ENCODE assay signal across 11 cellular contexts in genomic region chr7:106384373-106384772, GRCh38.
"Had no signal": no experiment of that assay in that cellular context is flagged by ENCODE, and none has a peak within 500 bp of the region (broad histone marks: within the 10 kb centered on the region; RNA-seq: fewer than 3 reads in every experiment).

No MANE protein-coding gene starts in this region.

- ATAC-seq: activated CD4-positive, CD25-positive, alpha-beta regulatory T cell treated with anti-CD3 and anti-CD28 coated beads, Interleukin-2, amount 50 U/mL, for 24 hours; left lobe of liver; sciatic nerve had no signal

- H3K4me3 Mint-ChIP-seq: activated naive CD4-positive, alpha-beta T cell treated with anti-CD3 and anti-CD28 coated beads, Interleukin-2, amount 10 ng/mL, durations not matched to agents 7 days and 5 days had no signal

- H3K4me1 Mint-ChIP-seq: activated naive CD4-positive, alpha-beta T cell treated with anti-CD3 and anti-CD28 coated beads, Interleukin-2, amount 10 ng/mL, durations not matched to agents 7 days and 5 days had no signal

- DNase-seq: activated CD4-positive, alpha-beta T cell treated with anti-CD3 and anti-CD28 coated beads, Interleukin-2, amount 50 U/mL, for 4 hours; activated naive CD4-positive, alpha-beta T cell treated with anti-CD3 and anti-CD28 coated beads, Interleukin-2, amount 10 ng/mL, durations not matched to agents 7 days and 5 days; activated T-cell treated with anti-CD3 and anti-CD28 coated beads for 4 hours; hippocampal formation; midbrain; SW 1271 had no signal

- H3K27ac Mint-ChIP-seq: activated naive CD4-positive, alpha-beta T cell treated with anti-CD3 and anti-CD28 coated beads, Interleukin-2, amount 10 ng/mL, durations not matched to agents 7 days and 5 days; activated T-helper 2 cell treated with anti-CD3 and anti-CD28 coated beads, Interferon-gamma antibody, Interleukin-2, Interleukin-4, amounts not matched to agents 10 μg/mL and 5 μg/mL and 100 μg/mL, durations not matched to agents 14 hours and 24 hours and 36 hours had no signal

- H3K9me3 Mint-ChIP-seq: activated naive CD4-positive, alpha-beta T cell treated with anti-CD3 and anti-CD28 coated beads, Interleukin-2, amount 10 ng/mL, durations not matched to agents 7 days and 5 days; activated T-helper 2 cell treated with anti-CD3 and anti-CD28 coated beads, Interferon-gamma antibody, Interleukin-2, Interleukin-4, amounts not matched to agents 10 μg/mL and 5 μg/mL and 100 μg/mL, durations not matched to agents 14 hours and 24 hours and 36 hours had no signal

- H3K27ac ChIP-seq: esophagus muscularis mucosa had no signal

- H3K36me3 Mint-ChIP-seq: activated naive CD4-positive, alpha-beta T cell treated with anti-CD3 and anti-CD28 coated beads, Interleukin-2, amount 10 ng/mL, durations not matched to agents 7 days and 5 days had no signal
